11 cellular contexts compared by ENCODE assay signal in the genomic region with DNA sequence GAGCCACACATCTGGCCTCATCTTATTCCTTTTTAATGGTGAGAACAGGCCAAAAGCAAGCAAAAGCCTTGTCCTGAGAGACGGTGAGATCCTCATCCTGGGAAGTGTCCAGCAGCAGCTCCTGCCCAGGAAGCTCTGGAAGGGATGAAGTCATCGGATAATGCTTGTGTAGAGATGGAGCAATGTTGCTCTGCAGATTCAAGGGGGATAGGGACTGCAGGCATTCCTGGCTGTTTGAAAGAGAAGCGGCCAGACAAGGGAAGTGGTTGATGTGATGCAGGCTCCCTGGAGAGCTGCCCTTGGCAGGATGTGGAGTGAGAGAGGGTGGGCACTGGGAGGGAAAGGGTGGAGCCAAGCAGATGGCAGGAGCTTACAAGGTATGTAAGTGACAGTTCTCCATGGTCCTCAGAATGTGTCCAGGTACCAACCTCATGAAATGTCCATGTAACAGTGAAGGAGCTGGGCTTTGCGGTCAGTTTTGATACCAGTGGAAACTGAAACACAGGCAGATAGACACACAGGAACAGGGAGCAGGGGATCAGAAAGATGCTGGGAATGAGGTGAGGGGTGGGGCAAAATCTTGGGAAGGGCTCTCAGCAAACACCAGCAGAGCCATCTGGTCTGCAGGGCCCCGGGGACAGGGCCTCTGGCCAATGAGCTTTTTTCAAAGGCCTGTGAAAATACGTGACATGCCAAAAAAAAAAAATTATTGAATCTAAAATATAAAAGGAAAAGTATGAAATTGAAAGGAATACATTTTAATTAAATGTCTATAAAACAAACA. TPM values are rescaled to one million over a fixed set of nuclear protein-coding genes. Genes with fewer than 3 reads are reported as not detected.
DNase-seq lines count a peak whose midpoint lies in the region; ATAC-seq and TF ChIP-seq lines count a peak whose summit lies in the region.
"Had no signal": no experiment of that assay in that cellular context is flagged by ENCODE, and none has a peak within 500 bp of the region (broad histone marks: within the 10 kb centered on the region; RNA-seq: fewer than 3 reads in every experiment).

No MANE protein-coding gene starts in this region.

- H3K27ac Mint-ChIP-seq in stimulated activated naive CD8-positive, alpha-beta T cell treated with anti-CD3 and anti-CD28 coated beads, Interleukin-15, amount 100 ng/mL, for 72 hours, result no peak overlapping the region

- H3K4me3 ChIP-seq in heart left ventricle (no peak overlapping the region), smooth muscle cell (no peak overlapping the region)
- H3K4me3 ChIP-seq: tibial artery had no signal

- H3K79me2 ChIP-seq in smooth muscle cell (ENCODE audit: low read depth), result no peaks in the 10 kb centered on the region

- no peaks in the 10 kb centered on the region for H4K20me1 ChIP-seq in smooth muscle cell (ENCODE audit: low read depth)

- intact Hi-C loops in heart left ventricle (cut with DNase I), result loop anchor here in 6 of 10 donors (5.0 kb wide), 3 partner anchors 42 to 307 kb away; no protein-coding TSS in a partner anchor

- no peak overlapping the region for H3K9ac ChIP-seq in smooth muscle cell (ENCODE audit: low read depth)

- H3K9me3 ChIP-seq in heart left ventricle (no peaks in the 10 kb centered on the region), smooth muscle cell (replicated peaks; ENCODE audit: low read depth) (no peaks in the 10 kb centered on the region)
- H3K9me3 ChIP-seq: neutrophil, tibial artery had no signal

- peaks cover 23% of the 10 kb centered on the region for H3F3A ChIP-seq in smooth muscle cell (ENCODE audit: low read depth)

- H2AFZ ChIP-seq in smooth muscle cell (ENCODE audit: low read depth), result no peak overlapping the region

- no peak for TF ChIP-seq POLR2A in heart left ventricle (IDR thresholded peaks at IDR 0.05)

- H3K36me3 ChIP-seq in heart left ventricle (no peaks in the 10 kb centered on the region), smooth muscle cell (ENCODE audit: low read depth) (no peaks in the 10 kb centered on the region)
- H3K36me3 ChIP-seq: neutrophil, tibial artery had no signal

- peak overlapping the region in 6 of 12 donors; percentile 45 to 75 (median 55) for H3K27ac ChIP-seq in heart left ventricle
- H3K27ac ChIP-seq in smooth muscle cell (ENCODE audit: low read depth), result peak overlapping the region; percentile 72
- H3K27ac ChIP-seq: neutrophil, tibial artery had no signal

- TF ChIP-seq CTCF in heart left ventricle (IDR thresholded peaks at IDR 0.05), result no peak
- TF ChIP-seq CTCF in smooth muscle cell (IDR thresholded peaks at IDR 0.05; ENCODE audit: borderline replicate concordance, insufficient read depth, poor library complexity, severe bottlenecking), result no peak

- H3K4me1 Mint-ChIP-seq in stimulated activated naive CD8-positive, alpha-beta T cell treated with anti-CD3 and anti-CD28 coated beads, Interleukin-15, amount 100 ng/mL, for 72 hours, result peaks cover 6% of the 10 kb centered on the region

- peak overlapping the region; percentile 43 for H3K4me2 ChIP-seq in smooth muscle cell

- no peak overlapping the region for H3K4me3 Mint-ChIP-seq in stimulated activated naive CD8-positive, alpha-beta T cell treated with anti-CD3 and anti-CD28 coated beads, Interleukin-15, amount 100 ng/mL, for 72 hours

- H3K9me3 Mint-ChIP-seq in stimulated activated naive CD8-positive, alpha-beta T cell treated with anti-CD3 and anti-CD28 coated beads, Interleukin-15, amount 100 ng/mL, for 72 hours, result no peaks in the 10 kb centered on the region

- DNase-seq in NCI-H2081 (lab: John Stamatoyannopoulos, UW) (peak; percentile 27 to 46), NCI-H2081 treated with DMSO at 0.1 percent for 48 hours (lab: John Stamatoyannopoulos, UW) (no peak), SHP77 treated with DMSO at 0.1 percent for 48 hours (lab: John Stamatoyannopoulos, UW) (peak; percentile 21), heart left ventricle (peak in 4 of 5 donors; percentile 42 to 71 (median 58)), smooth muscle cell (lab: John Stamatoyannopoulos, UW; ENCODE audit: unreplicated experiment) (no peak), hippocampal formation (lab: John Stamatoyannopoulos, UW) (no peak)
- no peak for DNase-seq in stimulated activated naive CD8-positive, alpha-beta T cell treated with anti-CD3 and anti-CD28 coated beads, Interleukin-15, amount 100 ng/mL, for 72 hours
- DNase-seq: tibial artery had no signal

- H3K27me3 ChIP-seq in heart left ventricle (no peaks in the 10 kb centered on the region), smooth muscle cell (ENCODE audit: low read depth) (no peaks in the 10 kb centered on the region)
- H3K27me3 ChIP-seq: neutrophil, tibial artery had no signal

- ATAC-seq in heart left ventricle (peak; percentile 24 to 84 (median 55)), HG02759 (IDR thresholded peaks at IDR 0.05; ENCODE audit: unreplicated experiment) (no peak)
- ATAC-seq in stimulated activated naive CD8-positive, alpha-beta T cell treated with anti-CD3 and anti-CD28 coated beads, Interleukin-15, amount 100 ng/mL, for 72 hours, result no peak
- ATAC-seq: HCT116 had no signal

- no peaks in the 10 kb centered on the region for H3K27me3 Mint-ChIP-seq in stimulated activated naive CD8-positive, alpha-beta T cell treated with anti-CD3 and anti-CD28 coated beads, Interleukin-15, amount 100 ng/mL, for 72 hours

- peaks cover 0 to 40% (median 19%) of the 10 kb centered on the region in 12 donors for H3K4me1 ChIP-seq in heart left ventricle
- H3K4me1 ChIP-seq in smooth muscle cell (ENCODE audit: low read depth), result peaks cover 26% of the 10 kb centered on the region

- WGBS in heart left ventricle, 4 donors, result 26 to 37% (median 32%) methylated on average over 6 of the region's 6 CpGs
- WGBS in smooth muscle cell (ENCODE audit: low lambda C conversion rate), result 29% methylated on average over 6 of the region's 6 CpGs

RNA-seq across cellular contexts. Expression of a gene that starts 32.2 kb away (rescaled TPM):
- 10 to 100 TPM; 17.9 to 31.0 (median 22.7) TPM for total RNA-seq in heart left ventricle
- 10 to 100 TPM; 21.6 to 25.9 TPM for polyA plus RNA-seq in heart left ventricle
- 12.5 and 41.0 TPM in 2 replicates for total RNA-seq in smooth muscle cell
- polyA plus RNA-seq in smooth muscle cell, result 9.0 and 13.8 TPM in 2 replicates

RNA-seq across cellular contexts. Expression of a gene that starts 46.9 kb away (rescaled TPM):
- total RNA-seq in heart left ventricle (over 10,000 TPM in 7 of 9 donors, 1,000 to 10,000 TPM in 2; 9,722 to 18,689 (median 13,330) TPM), smooth muscle cell (1,694 and 1,869 TPM in 2 replicates)
- polyA plus RNA-seq in heart left ventricle (over 10,000 TPM; 13,651 to 16,217 TPM), smooth muscle cell (1,915 and 2,406 TPM in 2 replicates)

Comparison
In these comparisons a context has a peak if more than half of its experiments do, and no peak if none do; other contexts are left out.
1. DNase-seq: peak in NCI-H2081 (2 of 2), SHP77 treated with DMSO at 0.1 percent for 48 hours (single experiment) and heart left ventricle (4 of 5); none in NCI-H2081 treated with DMSO at 0.1 percent for 48 hours (single experiment), smooth muscle cell (single experiment), stimulated activated naive CD8-positive, alpha-beta T cell treated with anti-CD3 and anti-CD28 coated beads, Interleukin-15, amount 100 ng/mL, for 72 hours (0 of 2) and hippocampal formation (0 of 2).
2. ATAC-seq: peak in heart left ventricle (4 of 4); none in stimulated activated naive CD8-positive, alpha-beta T cell treated with anti-CD3 and anti-CD28 coated beads, Interleukin-15, amount 100 ng/mL, for 72 hours (single experiment) and HG02759 (single experiment).